In the genomic region with DNA sequence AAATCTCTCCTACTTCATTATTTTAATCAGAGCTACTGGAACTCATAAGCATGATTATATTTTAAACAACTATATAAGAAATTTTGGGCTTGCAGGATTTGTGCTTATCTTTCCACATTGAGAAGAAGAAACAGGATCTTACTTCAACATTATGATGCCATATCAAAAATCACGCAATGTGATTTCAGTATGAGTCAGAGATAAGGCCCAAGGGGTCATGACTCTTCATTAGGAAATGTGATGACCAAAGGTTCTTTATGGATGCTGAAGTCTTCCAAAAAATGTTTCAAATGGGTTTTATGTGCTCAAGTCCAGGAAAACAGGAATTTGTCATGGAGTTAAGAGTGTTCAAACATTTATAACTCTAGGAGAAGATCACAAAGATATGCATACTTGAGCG, we compare ENCODE assay signal across 18 cellular contexts. TPM values are rescaled to one million over a fixed set of nuclear protein-coding genes. Genes with fewer than 3 reads are reported as not detected.
A peak's percentile ranks its signal among the peaks of the same experiment; 100 is the strongest.
DNase-seq lines count a peak whose midpoint lies in the region; ATAC-seq and TF ChIP-seq lines count a peak whose summit lies in the region.
"Had no signal": no experiment of that assay in that cellular context is flagged by ENCODE, and none has a peak within 500 bp of the region (broad histone marks: within the 10 kb centered on the region; RNA-seq: fewer than 3 reads in every experiment).

No MANE protein-coding gene starts in this region.

- TF ChIP-seq CTCF in CD14-positive monocyte (IDR thresholded peaks at IDR 0.05) = no peak

- H3K27me3 Mint-ChIP-seq in CD14-positive monocyte (ENCODE audit: low read depth in 3 of 3) = peaks cover 0 to 5% (median 0%) of the 10 kb centered on the region in 3 donors
- H3K27me3 Mint-ChIP-seq: activated CD4-positive, alpha-beta T cell treated with anti-CD3 and anti-CD28 coated beads for 36 hours; dendritic cell treated with granulocyte-macrophage colony-stimulating factor and Interleukin-4, amounts not matched to agents 40 ng/mL and 50 ng/mL, for 4 days had no signal

- peak overlapping the region in 5 of 7 donors; percentile 12 to 79 (median 74) for H3K27ac Mint-ChIP-seq in CD14-positive monocyte
- H3K27ac Mint-ChIP-seq: activated CD4-positive, alpha-beta T cell treated with anti-CD3 and anti-CD28 coated beads for 36 hours; dendritic cell treated with granulocyte-macrophage colony-stimulating factor and Interleukin-4, amounts not matched to agents 40 ng/mL and 50 ng/mL, for 4 days had no signal

- H3K36me3 Mint-ChIP-seq in CD14-positive monocyte = no peaks in the 10 kb centered on the region

- no peak overlapping the region for H3K4me3 Mint-ChIP-seq in CD14-positive monocyte
- H3K4me3 Mint-ChIP-seq: activated CD4-positive, alpha-beta T cell treated with anti-CD3 and anti-CD28 coated beads for 36 hours; dendritic cell treated with granulocyte-macrophage colony-stimulating factor and Interleukin-4, amounts not matched to agents 40 ng/mL and 50 ng/mL, for 4 days had no signal

- intact Hi-C loops in CD14-positive monocyte (cut with micrococcal nuclease) = no loop called here

- ATAC-seq in SK-N-SH treated with all-trans-retinoic acid at 6 μM for 48 hours = no peak
- ATAC-seq: activated CD4-positive, alpha-beta T cell treated with anti-CD3 and anti-CD28 coated beads for 36 hours; left ventricle myocardium superior had no signal

- DNase-seq in CD14-positive monocyte (ENCODE audit: low spot score) (no peak), HS-5 (ENCODE audit: low read depth) (peak; percentile 42), foreskin melanocyte (peak; percentile 34), T-helper 1 cell (no peak), NCI-H2081 (lab: John Stamatoyannopoulos, UW) (no peak), NCI-H446 (lab: John Stamatoyannopoulos, UW) (no peak)
- no peak for DNase-seq in activated effector memory CD4-positive, alpha-beta T cell treated with Interleukin-2 at 50 U/mL for 16 hours
- DNase-seq: activated CD4-positive, alpha-beta T cell treated with anti-CD3 and anti-CD28 coated beads for 36 hours; activated CD8-positive, alpha-beta memory T cell treated with anti-CD3 and anti-CD28 coated beads, Interleukin-2, amount 50 U/mL, for 4 hours; activated effector memory CD4-positive, alpha-beta T cell treated with anti-CD3 and anti-CD28 coated beads, Interleukin-2, amount 50 U/mL, for 16 hours; head of caudate nucleus; left ventricle myocardium superior; NCI-H1436; NCI-H2171 treated with DMSO at 0.1 percent for 48 hours; nucleus accumbens; Peyer's patch had no signal

- H3K9me3 Mint-ChIP-seq in CD14-positive monocyte = peaks cover 0 to 4% (median 0%) of the 10 kb centered on the region in 7 donors
- H3K9me3 Mint-ChIP-seq: dendritic cell treated with granulocyte-macrophage colony-stimulating factor and Interleukin-4, amounts not matched to agents 40 ng/mL and 50 ng/mL, for 4 days had no signal

- H3K4me1 Mint-ChIP-seq in CD14-positive monocyte = peaks cover 38% of the 10 kb centered on the region

TF ChIP-seq in SK-N-SH treated with all-trans-retinoic acid at 6 μM for 48 hours, 23 proteins besides CTCF, POLR2A, EP300 and RAD21:
- TF ChIP-seq ZC3H10 (CRISPR knock-in tag; IDR thresholded peaks at IDR 0.05) (no peak), RARB (CRISPR knock-in tag; IDR thresholded peaks at IDR 0.05) (no peak), PPARA (CRISPR knock-in tag; IDR thresholded peaks at IDR 0.05; ENCODE audit: borderline replicate concordance) (no peak), CSDC2 (CRISPR knock-in tag; IDR thresholded peaks at IDR 0.05) (no peak), ISL1 (CRISPR knock-in tag; IDR thresholded peaks at IDR 0.05) (peak; percentile 12; the same call in 1 of the 2 replicates), TOX (CRISPR knock-in tag; IDR thresholded peaks at IDR 0.05; ENCODE audit: borderline replicate concordance) (no peak)

RNA-seq across cellular contexts. Expression of a gene that starts 7.8 kb away (rescaled TPM):
- polyA plus RNA-seq in CD14-positive monocyte = 10 to 100 TPM; 14.3 to 19.9 TPM

RNA-seq across cellular contexts. Expression of a gene that starts 28.1 kb away (rescaled TPM):
- 1 to 10 TPM; 1.3 to 2.0 TPM for polyA plus RNA-seq in CD14-positive monocyte

Comparison
In these comparisons a context has a peak if more than half of its experiments do, and no peak if none do; other contexts are left out.
1. DNase-seq: peak in HS-5 (single experiment) and foreskin melanocyte (single experiment); none in CD14-positive monocyte (single experiment), T-helper 1 cell (0 of 5), NCI-H2081 (0 of 2), NCI-H446 (0 of 2) and activated effector memory CD4-positive, alpha-beta T cell treated with Interleukin-2 at 50 U/mL for 16 hours (single experiment).